Comparison of ENCODE assay signal across 20 cellular contexts in the genomic region with DNA sequence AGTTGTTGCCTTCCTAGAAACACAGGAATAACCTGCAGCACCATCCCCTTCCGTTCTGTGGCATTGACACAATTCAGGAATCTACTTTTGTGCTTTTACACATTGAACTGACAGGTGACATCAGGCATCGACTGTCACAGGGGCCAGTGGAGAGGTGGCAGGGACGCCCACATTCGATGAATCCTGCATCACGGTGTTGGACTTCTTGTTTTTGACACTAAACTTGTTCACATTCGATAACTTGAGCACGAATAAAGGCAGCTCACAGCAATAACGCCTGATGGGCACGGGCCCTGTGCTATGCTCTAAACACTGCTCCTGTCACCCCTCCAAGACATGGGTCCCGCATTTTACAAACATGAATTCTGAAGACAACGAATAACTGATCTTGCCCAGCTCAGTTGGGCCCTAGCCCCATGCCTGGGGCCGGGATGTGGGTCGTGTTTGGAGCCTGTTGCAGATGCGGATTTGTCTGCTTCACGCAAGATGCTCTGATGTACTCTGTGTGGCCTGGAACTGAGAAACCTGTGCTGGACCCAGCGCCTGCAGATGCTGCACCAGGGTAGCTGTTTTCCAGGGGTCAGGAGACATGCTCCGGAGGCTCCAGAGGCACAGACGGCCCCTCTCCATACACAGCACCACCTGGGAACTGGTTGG.
"Had no signal": no experiment of that assay in that cellular context is flagged by ENCODE, and none has a peak within 500 bp of the region (broad histone marks: within the 10 kb centered on the region; RNA-seq: fewer than 3 reads in every experiment).

No MANE protein-coding gene starts in this region.

- DNase-seq: activated CD8-positive, alpha-beta T cell treated with anti-CD3 and anti-CD28 coated beads, Interleukin-2, amount 10 ng/mL, durations not matched to agents 7 days and 5 days; activated effector memory CD4-positive, alpha-beta T cell treated with Interleukin-2 at 50 U/mL for 16 hours; activated naive CD4-positive, alpha-beta T cell treated with Interleukin-2 at 50 U/mL for 16 hours; anterior cingulate cortex; dorsolateral prefrontal cortex; effector memory CD8-positive, alpha-beta T cell; foreskin fibroblast; natural killer cell; occipital lobe; psoas muscle; stimulated activated CD4-positive, alpha-beta T cell treated with anti-CD3 and anti-CD28 coated beads, Interleukin-15, amount 100 ng/mL, for 24 hours; stimulated activated CD4-positive, alpha-beta T cell treated with anti-CD3 and anti-CD28 coated beads, Interleukin-2, amount 100 ng/mL, for 24 hours; stimulated activated naive B cell treated with anti-CD40 and anti-IgM and Interleukin-4, amounts not matched to agents 10 μg/mL and 1 μg/mL and 100 μg/mL, for 72 hours; T-helper 9 cell had no signal

- H3K36me3 Mint-ChIP-seq: activated naive CD8-positive, alpha-beta T cell; natural killer cell; neural progenitor cell; stimulated activated naive B cell treated with anti-CD40 and anti-IgM and Interleukin-4, amounts not matched to agents 10 μg/mL and 1 μg/mL and 100 μg/mL, for 72 hours had no signal

- H3K4me1 Mint-ChIP-seq: natural killer cell; stimulated activated naive B cell treated with anti-CD40 and anti-IgM and Interleukin-4, amounts not matched to agents 10 μg/mL and 1 μg/mL and 100 μg/mL, for 72 hours had no signal

- ATAC-seq: activated CD8-positive, alpha-beta T cell treated with anti-CD3 and anti-CD28 coated beads, Interleukin-2, amount 10 ng/mL, durations not matched to agents 7 days and 5 days; effector memory CD8-positive, alpha-beta T cell; natural killer cell; psoas muscle had no signal

- FAIRE-seq: bronchial epithelial cell, colon, TTC549 had no signal

- H3K9me3 Mint-ChIP-seq: effector memory CD8-positive, alpha-beta T cell; natural killer cell; neural progenitor cell; stimulated activated naive B cell treated with anti-CD40 and anti-IgM and Interleukin-4, amounts not matched to agents 10 μg/mL and 1 μg/mL and 100 μg/mL, for 72 hours; T-helper 1 cell treated with Interleukin-12 subunit alpha and Interleukin-12 subunit beta and Interleukin-4 antibody, amounts not matched to agents 30 μg/mL and 1 μg/mL, for 36 hours had no signal

- H3K4me3 Mint-ChIP-seq: activated CD8-positive, alpha-beta T cell treated with anti-CD3 and anti-CD28 coated beads, Interleukin-2, amount 10 ng/mL, durations not matched to agents 7 days and 5 days; activated naive CD8-positive, alpha-beta T cell; effector memory CD8-positive, alpha-beta T cell; natural killer cell; neural progenitor cell; stimulated activated naive B cell treated with anti-CD40 and anti-IgM and Interleukin-4, amounts not matched to agents 10 μg/mL and 1 μg/mL and 100 μg/mL, for 72 hours; T-helper 1 cell treated with Interleukin-12 subunit alpha and Interleukin-12 subunit beta and Interleukin-4 antibody, amounts not matched to agents 30 μg/mL and 1 μg/mL, for 36 hours had no signal

- H3K27ac Mint-ChIP-seq: activated CD8-positive, alpha-beta T cell treated with anti-CD3 and anti-CD28 coated beads, Interleukin-2, amount 10 ng/mL, durations not matched to agents 7 days and 5 days; activated naive CD8-positive, alpha-beta T cell; effector memory CD8-positive, alpha-beta T cell; natural killer cell; neural progenitor cell; stimulated activated naive B cell treated with anti-CD40 and anti-IgM and Interleukin-4, amounts not matched to agents 10 μg/mL and 1 μg/mL and 100 μg/mL, for 72 hours; T-helper 1 cell treated with Interleukin-12 subunit alpha and Interleukin-12 subunit beta and Interleukin-4 antibody, amounts not matched to agents 30 μg/mL and 1 μg/mL, for 36 hours had no signal
